ENCODE assay signal across 8 cellular contexts in genomic region chr19:3095375-3096191, GRCh38. TPM values are rescaled to one million over a fixed set of nuclear protein-coding genes. Genes with fewer than 3 reads are reported as not detected.
A peak's percentile ranks its signal among the peaks of the same experiment; 100 is the strongest.
DNase-seq lines count a peak whose midpoint lies in the region; ATAC-seq and TF ChIP-seq lines count a peak whose summit lies in the region.

No MANE protein-coding gene starts in this region.

- H3K4me1 Mint-ChIP-seq in Calu3 (ENCODE audit: low read depth, unreplicated experiment), result no peaks in the 10 kb centered on the region
- peaks cover 20% of the 10 kb centered on the region for H3K4me1 Mint-ChIP-seq in activated naive CD8-positive, alpha-beta T cell treated with anti-CD3 and anti-CD28 coated beads, Interleukin-2, amount 50 U/mL, for 24 hours

- DNase-seq in Calu3, result peak; percentile 5
- peak; percentile 48 for DNase-seq in RWPE1 (ENCODE audit: low spot score)
- DNase-seq in activated naive CD8-positive, alpha-beta T cell treated with anti-CD3 and anti-CD28 coated beads, Interleukin-2, amount 50 U/mL, for 24 hours, result peak; percentile 58
- DNase-seq in left kidney (ENCODE audit: low read depth, low spot score), result peak; percentile 56
- peak; percentile 58 for DNase-seq in stimulated activated CD8-positive, alpha-beta memory T cell treated with anti-CD3 and anti-CD28 coated beads, Interleukin-4, amount 100 ng/mL, for 48 hours
- no peak for DNase-seq in epidermal melanocyte (ENCODE audit: insufficient read length, low spot score)
- no peak for DNase-seq in SW480 (ENCODE audit: low spot score)
- no peak for DNase-seq in mesenteric fat pad (ENCODE audit: low spot score)

- BruUV-seq in Calu3 (replicated peaks; lab: Mats Ljungman, UMichigan), result no TSS peak

- CTCF ChIA-PET in Calu3 (lab: Charles Lee) (interaction anchor here (0.6 to 1.0 kb wide), 2 partner anchors 8 to 244 kb away, joined by 3 to 5 read pairs; no protein-coding TSS in a partner anchor), RWPE1 (lab: Yijun Ruan, JAX) (interaction anchor here (0.6 to 1.4 kb wide), 5 partner anchors 8 to 258 kb away, joined by 3 to 4 read pairs (median 3); no protein-coding TSS in a partner anchor)

- H3K27ac ChIP-seq in RWPE1, result peak overlapping the region; percentile 82

- H3K4me3 Mint-ChIP-seq in Calu3 (ENCODE audit: low read depth, unreplicated experiment), result peak overlapping the region; percentile 76
- H3K4me3 Mint-ChIP-seq in activated naive CD8-positive, alpha-beta T cell treated with anti-CD3 and anti-CD28 coated beads, Interleukin-2, amount 50 U/mL, for 24 hours, result peak overlapping the region; percentile 72

- intact Hi-C loops in Calu3 (cut with micrococcal nuclease; ENCODE audit: unreplicated experiment), result no loop called here

- POLR2A ChIA-PET in RWPE1 (lab: Yijun Ruan, JAX; ENCODE audit: low non-redundant PET), result no interaction called here

- peaks cover 16% of the 10 kb centered on the region for H3K36me3 Mint-ChIP-seq in Calu3 (ENCODE audit: insufficient read depth, unreplicated experiment)
- no peaks in the 10 kb centered on the region for H3K36me3 Mint-ChIP-seq in activated naive CD8-positive, alpha-beta T cell treated with anti-CD3 and anti-CD28 coated beads, Interleukin-2, amount 50 U/mL, for 24 hours (ENCODE audit: low read depth)

- no peaks in the 10 kb centered on the region for H3K9me3 Mint-ChIP-seq in Calu3 (ENCODE audit: low read depth, unreplicated experiment)
- no peaks in the 10 kb centered on the region for H3K9me3 Mint-ChIP-seq in activated naive CD8-positive, alpha-beta T cell treated with anti-CD3 and anti-CD28 coated beads, Interleukin-2, amount 50 U/mL, for 24 hours

- ATAC-seq in activated naive CD8-positive, alpha-beta T cell treated with anti-CD3 and anti-CD28 coated beads, Interleukin-2, amount 50 U/mL, for 24 hours, result no peak

- TF ChIP-seq CTCF in Calu3 (IDR thresholded peaks at IDR 0.05; ENCODE audit: unreplicated experiment), result no peak
- TF ChIP-seq CTCF in RWPE1 (conservative IDR thresholded peaks at IDR 0.05; ENCODE audit: low read depth), result no peak

- H3K27me3 Mint-ChIP-seq in Calu3 (ENCODE audit: unreplicated experiment), result no peaks in the 10 kb centered on the region
- H3K27me3 Mint-ChIP-seq in activated naive CD8-positive, alpha-beta T cell treated with anti-CD3 and anti-CD28 coated beads, Interleukin-2, amount 50 U/mL, for 24 hours, result peaks cover 12% of the 10 kb centered on the region

- H3K27ac Mint-ChIP-seq in Calu3 (ENCODE audit: unreplicated experiment), result peak overlapping the region; percentile 44
- no peak overlapping the region for H3K27ac Mint-ChIP-seq in activated naive CD8-positive, alpha-beta T cell treated with anti-CD3 and anti-CD28 coated beads, Interleukin-2, amount 50 U/mL, for 24 hours

RNA-seq across cellular contexts. Expression of gene GNA11, which starts 1.4 kb away (rescaled TPM):
- total RNA-seq in Calu3 (2022) (37.7 and 41.4 TPM in 2 replicates), mesenteric fat pad (54.3 TPM)

RNA-seq across cellular contexts. Expression of gene TLE5, which starts 33.3 kb away (rescaled TPM):
- total RNA-seq in Calu3 (2022) (170 and 179 TPM in 2 replicates), mesenteric fat pad (367 TPM)

RNA-seq across cellular contexts. Expression of gene GNA15, which starts 40.2 kb away (rescaled TPM):
- 5.9 and 6.5 TPM in 2 replicates for total RNA-seq in Calu3 (2022)
- 15.4 TPM for total RNA-seq in mesenteric fat pad

Comparison
In these comparisons a context has a peak if more than half of its experiments do, and no peak if none do; other contexts are left out.
1. DNase-seq: peak in Calu3 (single experiment), RWPE1 (single experiment), activated naive CD8-positive, alpha-beta T cell treated with anti-CD3 and anti-CD28 coated beads, Interleukin-2, amount 50 U/mL, for 24 hours (single experiment), left kidney (single experiment) and stimulated activated CD8-positive, alpha-beta memory T cell treated with anti-CD3 and anti-CD28 coated beads, Interleukin-4, amount 100 ng/mL, for 48 hours (single experiment); none in epidermal melanocyte (single experiment), SW480 (single experiment) and mesenteric fat pad (single experiment).